ENCODE assay signal across 8 cellular contexts in the genomic region with DNA sequence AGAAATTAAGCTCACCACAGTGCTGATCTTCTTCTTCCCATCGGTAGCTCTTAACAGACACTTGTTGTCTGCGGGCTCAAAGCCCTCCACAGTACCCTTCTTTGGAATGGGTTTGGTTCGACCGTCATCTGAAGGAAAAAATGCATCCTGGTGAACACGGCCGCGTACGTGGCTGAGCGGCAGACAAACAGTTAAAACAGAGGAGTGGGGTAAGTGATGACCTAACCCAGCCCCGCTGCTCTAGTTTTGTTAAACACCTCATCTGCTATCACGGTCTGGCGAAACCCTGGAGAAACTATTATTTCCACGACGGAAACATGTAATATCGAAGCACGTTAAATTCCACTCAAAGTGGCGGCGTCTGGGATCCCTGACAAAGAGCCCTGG. TPM values are rescaled to one million over a fixed set of nuclear protein-coding genes. Genes with fewer than 3 reads are reported as not detected.
A peak's percentile ranks its signal among the peaks of the same experiment; 100 is the strongest.
DNase-seq lines count a peak whose midpoint lies in the region; ATAC-seq and TF ChIP-seq lines count a peak whose summit lies in the region.

No MANE protein-coding gene starts in this region.

- POLR2A ChIA-PET in naive thymus-derived CD8-positive, alpha-beta T cell (lab: Charles Lee): interaction anchor here (1.1 to 4.8 kb wide), 3 partner anchors 10 to 271 kb away, joined by 3 to 33 read pairs (median 4); no protein-coding TSS in a partner anchor

- no peaks in the 10 kb centered on the region for H3K27me3 Mint-ChIP-seq in effector memory CD8-positive, alpha-beta T cell
- H3K27me3 Mint-ChIP-seq in naive thymus-derived CD8-positive, alpha-beta T cell: no peaks in the 10 kb centered on the region

- no peak for DNase-seq in DND-41
- DNase-seq in effector memory CD8-positive, alpha-beta T cell: no peak
- no peak for DNase-seq in naive thymus-derived CD8-positive, alpha-beta T cell
- no peak for DNase-seq in T1000 (lab: John Stamatoyannopoulos, UW)
- no peak for DNase-seq in ureter (ENCODE audit: low spot score)
- DNase-seq in NCI-H2196 treated with DMSO at 0.1 percent for 48 hours (lab: John Stamatoyannopoulos, UW; ENCODE audit: unreplicated experiment): no peak
- DNase-seq in NK-92 treated with Interleukin-12 subunit alpha and Interleukin-12 subunit beta, amount 100 ng/mL, for 24 hours (lab: John Stamatoyannopoulos, UW): no peak

- H3K4me3 Mint-ChIP-seq in effector memory CD8-positive, alpha-beta T cell: peak overlapping the region; percentile 99
- H3K4me3 Mint-ChIP-seq in naive thymus-derived CD8-positive, alpha-beta T cell: peak overlapping the region; percentile 99 to 100 (median 99)

- H3K27ac Mint-ChIP-seq in effector memory CD8-positive, alpha-beta T cell: peak overlapping the region; percentile 99
- H3K27ac Mint-ChIP-seq in naive thymus-derived CD8-positive, alpha-beta T cell: peak overlapping the region; percentile 98 to 99 (median 99)

- peaks cover 27 to 45% of the 10 kb centered on the region in 2 donors for H3K4me1 Mint-ChIP-seq in effector memory CD8-positive, alpha-beta T cell (ENCODE audit: low read depth in 2 of 2)
- peaks cover 23 to 49% (median 42%) of the 10 kb centered on the region in 4 donors for H3K4me1 Mint-ChIP-seq in naive thymus-derived CD8-positive, alpha-beta T cell

- TF ChIP-seq CTCF in DND-41 (IDR thresholded peaks at IDR 0.05; ENCODE audit: borderline replicate concordance, extremely low read depth, low read length, poor library complexity, severe bottlenecking) (no peak), OCI-LY3 (IDR thresholded peaks at IDR 0.05; ENCODE audit: low read depth, low read length) (no peak)

- H3K9ac ChIP-seq in DND-41 (ENCODE audit: low read depth, low read length) (peak overlapping the region; percentile 88), OCI-LY3 (ENCODE audit: low read length) (peak overlapping the region; percentile 91)

- peaks cover 54% of the 10 kb centered on the region for H3K36me3 ChIP-seq in DND-41 (ENCODE audit: insufficient read depth, low read length)
- peaks cover 35% of the 10 kb centered on the region for H3K36me3 ChIP-seq in OCI-LY3 (replicated peaks; ENCODE audit: low read depth, low read length)

- H4K20me1 ChIP-seq in DND-41 (ENCODE audit: insufficient read depth, low read length) (peaks cover 4% of the 10 kb centered on the region; the same call in 1 of the 2 replicates), OCI-LY3 (ENCODE audit: insufficient read depth, low read length) (peaks cover 7% of the 10 kb centered on the region; the same call in 1 of the 2 replicates)

- peaks cover 34% of the 10 kb centered on the region for H3K4me1 ChIP-seq in DND-41 (ENCODE audit: insufficient read depth, low read length)
- H3K4me1 ChIP-seq in OCI-LY3 (ENCODE audit: low read length): peaks cover 13% of the 10 kb centered on the region

- no peak for ATAC-seq in DND-41 (ENCODE audit: insufficient read depth, low read depth)
- no peak for ATAC-seq in effector memory CD8-positive, alpha-beta T cell (replicated peaks)
- ATAC-seq in naive thymus-derived CD8-positive, alpha-beta T cell: no peak

- peaks cover 66% of the 10 kb centered on the region for H3K36me3 Mint-ChIP-seq in effector memory CD8-positive, alpha-beta T cell (ENCODE audit: insufficient read depth)
- peaks cover 0 to 49% (median 6%) of the 10 kb centered on the region in 3 donors for H3K36me3 Mint-ChIP-seq in naive thymus-derived CD8-positive, alpha-beta T cell

- H3K4me3 ChIP-seq in DND-41 (ENCODE audit: low read depth in 1 of 2, low read length in 2 of 2) (peak overlapping the region; percentile 50 to 98), OCI-LY3 (ENCODE audit: low read length) (peak overlapping the region; percentile 87)

- H3K9me3 Mint-ChIP-seq in effector memory CD8-positive, alpha-beta T cell: no peaks in the 10 kb centered on the region
- no peaks in the 10 kb centered on the region for H3K9me3 Mint-ChIP-seq in naive thymus-derived CD8-positive, alpha-beta T cell

- H3K27ac ChIP-seq in DND-41 (ENCODE audit: low read length): peak overlapping the region; percentile 87
- H3K27ac ChIP-seq in OCI-LY3 (ENCODE audit: low read length): peak overlapping the region; percentile 61

- no peaks in the 10 kb centered on the region for H3K9me3 ChIP-seq in DND-41 (ENCODE audit: insufficient read depth, low read length, severe bottlenecking)
- no peaks in the 10 kb centered on the region for H3K9me3 ChIP-seq in OCI-LY3 (ENCODE audit: insufficient read depth, low read length)

- H3K4me2 ChIP-seq in DND-41 (ENCODE audit: insufficient read depth, low read length): peak overlapping the region; percentile 89
- H3K4me2 ChIP-seq in OCI-LY3 (ENCODE audit: low read length): peak overlapping the region; percentile 98

- H2AFZ ChIP-seq in DND-41 (ENCODE audit: low read depth, low read length): peak overlapping the region; percentile 85; the same call in 1 of the 2 replicates
- H2AFZ ChIP-seq in OCI-LY3 (ENCODE audit: low read depth, low read length): no peak overlapping the region

- H3K27me3 ChIP-seq in DND-41 (ENCODE audit: insufficient read depth, low read length, poor library complexity) (no peaks in the 10 kb centered on the region), OCI-LY3 (ENCODE audit: low read depth, low read length) (no peaks in the 10 kb centered on the region)

- peaks cover 59% of the 10 kb centered on the region for H3K79me2 ChIP-seq in DND-41 (ENCODE audit: insufficient read depth, low read length)
- peaks cover 36% of the 10 kb centered on the region for H3K79me2 ChIP-seq in OCI-LY3 (ENCODE audit: low read length)

RNA-seq across cellular contexts. Expression of a gene that starts 0.7 kb away (rescaled TPM):
- 100 to 1,000 TPM; 147 to 158 TPM for total RNA-seq in naive thymus-derived CD8-positive, alpha-beta T cell
- 100 to 1,000 TPM; 705 to 855 (median 766) TPM for polyA plus RNA-seq in naive thymus-derived CD8-positive, alpha-beta T cell
- 157 TPM for total RNA-seq in ureter
